ENCODE assay signal across 8 cellular contexts in genomic region chr3:101803152-101803782, GRCh38.
DNase-seq lines count a peak whose midpoint lies in the region; ATAC-seq, FAIRE-seq and TF ChIP-seq lines count a peak whose summit lies in the region.

No MANE protein-coding gene starts in this region.

- H3K9me3 ChIP-seq in SU-DHL-6 (ENCODE audit: insufficient read depth, low read length): no peaks in the 10 kb centered on the region

- H3F3A ChIP-seq in SU-DHL-6 (ENCODE audit: insufficient read depth): peaks cover 16% of the 10 kb centered on the region; the same call in 1 of the 2 replicates

- no peak overlapping the region for H3K4me2 ChIP-seq in SU-DHL-6 (ENCODE audit: low read depth, low read length, poor library complexity, severe bottlenecking)

- H2AFZ ChIP-seq in SU-DHL-6 (ENCODE audit: low read depth, low read length, severe bottlenecking): no peak overlapping the region

- FAIRE-seq in islet of Langerhans (lab: Jason Lieb, UNC): peak; percentile 100

- TF ChIP-seq CTCF in AG10803 (conservative IDR thresholded peaks at IDR 0.05; ENCODE audit: low read length) (peak; percentile 94), SU-DHL-6 (IDR thresholded peaks at IDR 0.05; ENCODE audit: insufficient read depth, low read length, poor library complexity, severe bottlenecking) (peak; percentile 91)

- DNase-seq in AG10803 (ENCODE audit: low read depth) (peak; percentile 78), NCI-H1417 treated with DMSO at 0.1 percent for 48 hours (lab: John Stamatoyannopoulos, UW) (peak; percentile 15), T47D (ENCODE audit: low read depth in 1 of 2, low spot score in 1 of 2) (peak; percentile 33 to 80)
- peak in 2 of 3 experiments; percentile 34 to 58 for DNase-seq in stimulated activated CD4-positive, alpha-beta T cell treated with anti-CD3 and anti-CD28 coated beads, TNF-alpha, amount 100 ng/mL, for 24 hours (ENCODE audit: low read depth in 3 of 3)

- H3K27ac ChIP-seq in SU-DHL-6 (ENCODE audit: low read depth, low read length): no peak overlapping the region

- H3K4me3 ChIP-seq in AG10803 (ENCODE audit: low read length): no peak overlapping the region
- H3K4me3 ChIP-seq in SU-DHL-6 (ENCODE audit: insufficient read depth, low read length, poor library complexity, severe bottlenecking): no peak overlapping the region

- H4K20me1 ChIP-seq in SU-DHL-6 (ENCODE audit: low read depth, low read length): no peaks in the 10 kb centered on the region

- no peaks in the 10 kb centered on the region for H3K9me2 ChIP-seq in SU-DHL-6 (replicated peaks; ENCODE audit: insufficient read depth, low read length)

- H3K27me3 ChIP-seq in SU-DHL-6 (ENCODE audit: low read length): no peaks in the 10 kb centered on the region

- H3K36me3 ChIP-seq in SU-DHL-6 (ENCODE audit: low read length): peaks cover 16% of the 10 kb centered on the region

- no peak overlapping the region for H3K9ac ChIP-seq in SU-DHL-6 (ENCODE audit: low read length)

- H3K79me2 ChIP-seq in SU-DHL-6 (ENCODE audit: insufficient read depth, low read length): peaks cover 17% of the 10 kb centered on the region; the same call in 1 of the 2 replicates

- in situ Hi-C loops in T47D (cut with HindIII; ENCODE audit: low pct_unique_long_range_greater_than_20kb, low sequenced_read_pairs): no loop called here

- ATAC-seq in GM18508 (IDR thresholded peaks at IDR 0.05; ENCODE audit: insufficient read depth, unreplicated experiment) (peak; percentile 95), HG02885 (IDR thresholded peaks at IDR 0.05; ENCODE audit: poor library complexity, unreplicated experiment) (peak; percentile 95)

Comparison
In these comparisons a context has a peak if more than half of its experiments do, and no peak if none do; other contexts are left out.
1. DNase-seq: peak in every context shown above with its lines; median percentile 78 in AG10803; 56 in T47D; 46 in stimulated activated CD4-positive, alpha-beta T cell treated with anti-CD3 and anti-CD28 coated beads, TNF-alpha, amount 100 ng/mL, for 24 hours; 15 in NCI-H1417 treated with DMSO at 0.1 percent for 48 hours.